ENCODE assay signal across 11 cellular contexts in genomic region chr18:76697441-76697901, GRCh38.
DNase-seq lines count a peak whose midpoint lies in the region; TF ChIP-seq lines count a peak whose summit lies in the region.
"Had no signal": no experiment of that assay in that cellular context is flagged by ENCODE, and none has a peak within 500 bp of the region (broad histone marks: within the 10 kb centered on the region; RNA-seq: fewer than 3 reads in every experiment).

No MANE protein-coding gene starts in this region.

- no peaks in the 10 kb centered on the region for H3K27me3 Mint-ChIP-seq in nephron progenitor cell (ENCODE audit: low read depth, poor library complexity)

- peaks cover 6% of the 10 kb centered on the region for H3K36me3 Mint-ChIP-seq in nephron progenitor cell (ENCODE audit: low read depth)

- no peak for TF ChIP-seq CTCF in fibroblast of the aortic adventitia (IDR thresholded peaks at IDR 0.05; ENCODE audit: insufficient read depth, low read length)
- no peak for TF ChIP-seq CTCF in nephron progenitor cell (IDR thresholded peaks at IDR 0.05)
- no peak for TF ChIP-seq CTCF in stomach (IDR thresholded peaks at IDR 0.05)

- no peak for TF ChIP-seq POLR2A in stomach (IDR thresholded peaks at IDR 0.05)

- TF ChIP-seq EP300 in stomach (IDR thresholded peaks at IDR 0.05), result no peak

- WGBS in stomach, 5 donors, result 4 to 16% (median 12%) methylated on average over 13 of the region's 13 CpGs

- H3K27ac Mint-ChIP-seq in nephron progenitor cell, result peak overlapping the region; percentile 98
- H3K27ac Mint-ChIP-seq: IgD-negative memory B cell had no signal

- peaks cover 0 to 5% (median 2%) of the 10 kb centered on the region in 4 donors for H3K4me1 ChIP-seq in stomach
- H3K4me1 ChIP-seq: BLaER1 had no signal

- H3K4me3 ChIP-seq in fibroblast of the aortic adventitia (ENCODE audit: low read depth, low read length) (no peak overlapping the region), stomach (peak overlapping the region in 1 of 4 donors; percentile 17)
- H3K4me3 ChIP-seq: BLaER1 had no signal

- peak; percentile 63 for DNase-seq in AG08396 (ENCODE audit: low spot score)
- DNase-seq in NCI-H69 (lab: John Stamatoyannopoulos, UW), result peak; percentile 85
- peak; percentile 28 for DNase-seq in fibroblast of the aortic adventitia (ENCODE audit: low read depth)
- DNase-seq in nephron progenitor cell, result peak; percentile 25
- DNase-seq in activated gamma-delta T cell treated with Interleukin-2 at 50 U/mL for 16 hours, result no peak
- no peak for DNase-seq in SW480 (ENCODE audit: low spot score)
- no peak for DNase-seq in hepatic stellate cell (ENCODE audit: low spot score)
- DNase-seq in stomach, result no peak
- DNase-seq: NCI-H510A treated with DMSO at 0.1 percent for 48 hours had no signal

- H3K9me3 ChIP-seq in stomach, result peaks cover 0 to 5% (median 0%) of the 10 kb centered on the region in 4 donors
- H3K9me3 ChIP-seq: BLaER1 had no signal

- no peaks in the 10 kb centered on the region for H3K36me3 ChIP-seq in stomach
- H3K36me3 ChIP-seq: BLaER1 had no signal

- H3K27me3 ChIP-seq in stomach, result peaks cover 0 to 36% (median 3%) of the 10 kb centered on the region in 3 donors
- H3K27me3 ChIP-seq: BLaER1 had no signal

- peaks cover 20% of the 10 kb centered on the region for H3K9me3 Mint-ChIP-seq in nephron progenitor cell
- H3K9me3 Mint-ChIP-seq: IgD-negative memory B cell had no signal

- H3K27ac ChIP-seq in stomach, result peak overlapping the region in 2 of 5 donors; percentile 9 to 52
- H3K27ac ChIP-seq: BLaER1 had no signal

- intact Hi-C loops in stomach (cut with DNase I; ENCODE audit: low total_unique reads), result no loop called here

- peak overlapping the region; percentile 49 for H3K4me3 Mint-ChIP-seq in nephron progenitor cell
- H3K4me3 Mint-ChIP-seq: IgD-negative memory B cell had no signal

- peaks cover 34% of the 10 kb centered on the region for H3K4me1 Mint-ChIP-seq in nephron progenitor cell
- H3K4me1 Mint-ChIP-seq: IgD-negative memory B cell had no signal

Comparison
In these comparisons a context has a peak if more than half of its experiments do, and no peak if none do; other contexts are left out.
1. DNase-seq: peak in AG08396 (single experiment), NCI-H69 (single experiment), fibroblast of the aortic adventitia (single experiment) and nephron progenitor cell (single experiment); none in activated gamma-delta T cell treated with Interleukin-2 at 50 U/mL for 16 hours (single experiment), SW480 (single experiment), hepatic stellate cell (single experiment) and stomach (single experiment).